ENCODE assay signal across 9 cellular contexts in the genomic region with DNA sequence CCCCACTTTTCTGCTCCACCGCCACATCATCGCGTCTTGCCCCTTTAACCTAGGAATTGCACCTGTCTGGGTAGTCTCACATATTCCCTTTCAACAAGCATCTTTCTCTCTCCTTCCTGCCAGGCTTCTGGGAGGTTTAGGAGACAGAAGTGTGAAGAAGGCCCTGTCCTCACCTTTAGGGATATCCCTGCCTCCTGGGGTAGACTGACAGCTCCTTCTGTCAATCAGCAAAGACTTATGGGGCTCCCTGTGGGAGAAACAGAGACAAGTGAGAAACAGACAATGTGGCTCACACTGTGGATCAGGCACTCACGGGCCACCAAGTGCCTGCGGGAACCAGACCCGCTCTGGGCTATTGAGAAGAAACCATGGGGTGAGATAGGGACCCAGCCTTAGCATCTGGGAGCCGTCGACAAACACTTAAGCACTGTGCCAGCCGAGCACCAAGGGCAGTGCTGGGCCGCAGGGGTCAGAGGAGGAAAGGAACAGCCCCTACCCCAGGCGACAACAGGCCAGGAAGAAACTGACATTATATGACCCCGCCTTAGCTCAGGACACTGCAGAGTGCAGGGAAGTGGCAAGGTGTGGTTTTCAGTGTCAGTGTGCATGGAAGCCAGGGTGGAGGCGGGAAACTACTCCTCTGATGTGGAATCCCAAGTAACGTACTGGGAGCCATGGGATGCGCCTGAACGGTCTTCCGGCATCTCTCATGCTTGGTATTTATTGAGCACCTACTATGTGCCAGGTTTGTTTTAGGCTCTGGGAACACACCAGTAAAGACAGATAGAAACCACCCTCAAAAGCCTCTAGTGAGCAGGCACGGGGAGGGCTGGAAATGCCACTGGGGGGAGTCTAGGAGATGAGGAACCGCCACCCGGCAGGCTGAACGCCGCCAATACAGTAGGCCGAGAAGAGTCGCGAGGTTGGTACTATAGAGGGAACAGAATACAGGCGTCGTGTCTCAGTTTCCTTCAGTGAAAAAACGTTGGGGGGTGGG. TPM values are rescaled to one million over a fixed set of nuclear protein-coding genes. Genes with fewer than 3 reads are reported as not detected.
DNase-seq lines count a peak whose midpoint lies in the region; ATAC-seq and TF ChIP-seq lines count a peak whose summit lies in the region.
"Had no signal": no experiment of that assay in that cellular context is flagged by ENCODE, and none has a peak within 500 bp of the region (broad histone marks: within the 10 kb centered on the region; RNA-seq: fewer than 3 reads in every experiment).

No MANE protein-coding gene starts in this region.

- peak overlapping the region; percentile 53 to 71 (median 64) for H3K4me3 ChIP-seq in stomach

- peaks cover 28% of the 10 kb centered on the region for H3K4me1 Mint-ChIP-seq in activated CD4-positive, alpha-beta T cell treated with anti-CD3 and anti-CD28 coated beads, Interleukin-2, amount 10 ng/mL, durations not matched to agents 24 days and 14 days
- peaks cover 35% of the 10 kb centered on the region for H3K4me1 Mint-ChIP-seq in activated CD8-positive, alpha-beta T cell treated with anti-CD3 and anti-CD28 coated beads for 36 hours (ENCODE audit: low read depth)
- H3K4me1 Mint-ChIP-seq in immature natural killer cell: peaks cover 32 to 35% of the 10 kb centered on the region in 2 donors

- no peaks in the 10 kb centered on the region for H3K9me3 ChIP-seq in stomach
- H3K9me3 ChIP-seq: ovary had no signal

- peak overlapping the region in 3 of 5 donors; percentile 20 to 91 (median 87) for H3K27ac ChIP-seq in stomach

- no peak for TF ChIP-seq POLR2A in stomach (IDR thresholded peaks at IDR 0.05)

- no peaks in the 10 kb centered on the region for H3K36me3 Mint-ChIP-seq in activated CD4-positive, alpha-beta T cell treated with anti-CD3 and anti-CD28 coated beads, Interleukin-2, amount 10 ng/mL, durations not matched to agents 24 days and 14 days (ENCODE audit: low read depth)
- no peaks in the 10 kb centered on the region for H3K36me3 Mint-ChIP-seq in activated CD8-positive, alpha-beta T cell treated with anti-CD3 and anti-CD28 coated beads for 36 hours (ENCODE audit: low read depth)
- H3K36me3 Mint-ChIP-seq in immature natural killer cell: no peaks in the 10 kb centered on the region

- TF ChIP-seq CTCF in activated CD8-positive, alpha-beta T cell treated with anti-CD3 and anti-CD28 coated beads for 36 hours (IDR thresholded peaks at IDR 0.05): no peak
- no peak for TF ChIP-seq CTCF in stomach (IDR thresholded peaks at IDR 0.05)

- POLR2A ChIA-PET in activated CD8-positive, alpha-beta T cell treated with anti-CD3 and anti-CD28 coated beads for 36 hours (lab: Charles Lee): interaction anchor here (1.0 to 4.1 kb wide), 9 partner anchors 9 to 173 kb away, joined by 3 to 22 read pairs (median 4); a partner anchor contains a TSS

- CTCF ChIA-PET in activated CD8-positive, alpha-beta T cell treated with anti-CD3 and anti-CD28 coated beads for 36 hours (lab: Charles Lee): interaction anchor here (0.6 to 7.1 kb wide), 13 partner anchors 7 to 243 kb away, joined by 3 to 66 read pairs (median 5); a partner anchor contains a TSS

- ATAC-seq in activated CD8-positive, alpha-beta T cell treated with anti-CD3 and anti-CD28 coated beads for 36 hours: no peak

- peak overlapping the region; percentile 56 for H3K27ac Mint-ChIP-seq in activated CD4-positive, alpha-beta T cell treated with anti-CD3 and anti-CD28 coated beads, Interleukin-2, amount 10 ng/mL, durations not matched to agents 24 days and 14 days
- no peak overlapping the region for H3K27ac Mint-ChIP-seq in activated CD8-positive, alpha-beta T cell treated with anti-CD3 and anti-CD28 coated beads for 36 hours
- peak overlapping the region in 1 of 6 donors; percentile 70 for H3K27ac Mint-ChIP-seq in immature natural killer cell

- peaks cover 48% of the 10 kb centered on the region for H3K27me3 Mint-ChIP-seq in activated CD4-positive, alpha-beta T cell treated with anti-CD3 and anti-CD28 coated beads, Interleukin-2, amount 10 ng/mL, durations not matched to agents 24 days and 14 days
- H3K27me3 Mint-ChIP-seq in activated CD8-positive, alpha-beta T cell treated with anti-CD3 and anti-CD28 coated beads for 36 hours: peaks cover 20% of the 10 kb centered on the region
- H3K27me3 Mint-ChIP-seq in immature natural killer cell (ENCODE audit: low read depth in 3 of 3): peaks cover 13 to 20% (median 17%) of the 10 kb centered on the region in 3 donors

- intact Hi-C loops in activated CD4-positive, alpha-beta T cell treated with anti-CD3 and anti-CD28 coated beads, Interleukin-2, amount 10 ng/mL, durations not matched to agents 24 days and 14 days (cut with micrococcal nuclease): no loop called here
- intact Hi-C loops in activated CD8-positive, alpha-beta T cell treated with anti-CD3 and anti-CD28 coated beads for 36 hours (cut with micrococcal nuclease): no loop called here
- intact Hi-C loops in stomach (cut with DNase I; ENCODE audit: low total_unique reads): no loop called here

- H3K27me3 ChIP-seq in stomach: peaks cover 7 to 44% (median 34%) of the 10 kb centered on the region in 3 donors
- H3K27me3 ChIP-seq: ovary had no signal

- H3K9me3 Mint-ChIP-seq in activated CD4-positive, alpha-beta T cell treated with anti-CD3 and anti-CD28 coated beads, Interleukin-2, amount 10 ng/mL, durations not matched to agents 24 days and 14 days: no peaks in the 10 kb centered on the region
- no peaks in the 10 kb centered on the region for H3K9me3 Mint-ChIP-seq in activated CD8-positive, alpha-beta T cell treated with anti-CD3 and anti-CD28 coated beads for 36 hours
- no peaks in the 10 kb centered on the region for H3K9me3 Mint-ChIP-seq in immature natural killer cell

- peak overlapping the region; percentile 64 for H3K4me3 Mint-ChIP-seq in activated CD4-positive, alpha-beta T cell treated with anti-CD3 and anti-CD28 coated beads, Interleukin-2, amount 10 ng/mL, durations not matched to agents 24 days and 14 days
- H3K4me3 Mint-ChIP-seq in activated CD8-positive, alpha-beta T cell treated with anti-CD3 and anti-CD28 coated beads for 36 hours: peak overlapping the region; percentile 71
- H3K4me3 Mint-ChIP-seq in immature natural killer cell: peak overlapping the region; percentile 56 to 71 (median 64)

- H3K4me1 ChIP-seq in stomach: peaks cover 44 to 80% (median 66%) of the 10 kb centered on the region in 4 donors

- H3K36me3 ChIP-seq in stomach: no peaks in the 10 kb centered on the region
- H3K36me3 ChIP-seq: ovary had no signal

- DNase-seq in activated CD4-positive, alpha-beta T cell treated with anti-CD3 and anti-CD28 coated beads, Interleukin-2, amount 10 ng/mL, durations not matched to agents 24 days and 14 days: no peak
- no peak for DNase-seq in activated CD4-positive, alpha-beta T cell treated with anti-CD3 and anti-CD28 coated beads for 4 hours
- DNase-seq in activated CD8-positive, alpha-beta T cell treated with anti-CD3 and anti-CD28 coated beads for 36 hours: no peak
- no peak for DNase-seq in immature natural killer cell
- no peak for DNase-seq in stomach
- no peak for DNase-seq in NCI-H1105 (lab: John Stamatoyannopoulos, UW)
- DNase-seq in effector CD4-positive, alpha-beta T cell: no peak
- DNase-seq in foreskin melanocyte: no peak

- no peak for TF ChIP-seq EP300 in stomach (IDR thresholded peaks at IDR 0.05)

- WGBS in stomach, 5 donors: 50 to 58% (median 53%) methylated on average over 28 of the region's 28 CpGs

RNA-seq across cellular contexts. Expression of a gene that starts 1.8 kb away (rescaled TPM):
- 0.36 and 0.37 TPM in 2 replicates for total RNA-seq in activated CD4-positive, alpha-beta T cell treated with anti-CD3 and anti-CD28 coated beads, Interleukin-2, amount 10 ng/mL, durations not matched to agents 24 days and 14 days
- total RNA-seq in activated CD8-positive, alpha-beta T cell treated with anti-CD3 and anti-CD28 coated beads for 36 hours: under 1 TPM; 0.16 to 0.38 TPM
- under 1 TPM; 0.55 to 0.80 (median 0.58) TPM for polyA plus RNA-seq in immature natural killer cell
- total RNA-seq in stomach: 10 to 100 TPM in 3 of 5 donors, 1 to 10 TPM in 2; 1.0 to 13.9 (median 10.3) TPM
- 10 to 100 TPM in 1 of 3 donors, 1 to 10 TPM in 2; 3.4 to 10.7 (median 8.2) TPM for polyA plus RNA-seq in stomach

RNA-seq across cellular contexts. Expression of a gene that starts 9.0 kb away (rescaled TPM):
- total RNA-seq in activated CD4-positive, alpha-beta T cell treated with anti-CD3 and anti-CD28 coated beads, Interleukin-2, amount 10 ng/mL, durations not matched to agents 24 days and 14 days: 0.17 TPM in 1 of 2 replicates, not detected in the other
- under 1 TPM; 0.38 to 0.83 TPM for total RNA-seq in activated CD8-positive, alpha-beta T cell treated with anti-CD3 and anti-CD28 coated beads for 36 hours
- not detected for polyA plus RNA-seq in immature natural killer cell
- total RNA-seq in stomach: 10 to 100 TPM in 1 of 5 donors, 1 to 10 TPM in 3, under 1 TPM in 1; 0.87 to 13.4 (median 5.2) TPM
- polyA plus RNA-seq in stomach: 1 to 10 TPM in 1 of 3 donors, under 1 TPM in 2; 0.50 to 2.7 (median 0.70) TPM

RNA-seq across cellular contexts. Expression of a gene that starts 57.7 kb away (rescaled TPM):
- not detected in 2 replicates for total RNA-seq in activated CD4-positive, alpha-beta T cell treated with anti-CD3 and anti-CD28 coated beads, Interleukin-2, amount 10 ng/mL, durations not matched to agents 24 days and 14 days
- not detected for total RNA-seq in activated CD8-positive, alpha-beta T cell treated with anti-CD3 and anti-CD28 coated beads for 36 hours
- polyA plus RNA-seq in immature natural killer cell (10 to 100 TPM in 1 of 3 donors, 1 to 10 TPM in 1, not detected in 1; 1.2 to 12.8 TPM), stomach (not detected)
- total RNA-seq in stomach: not detected
- total RNA-seq: ovary had no signal
- polyA plus RNA-seq: ovary had no signal
